ENCODE assay signal across 8 cellular contexts in genomic region chr10:77111611-77112550, GRCh38.
DNase-seq lines count a peak whose midpoint lies in the region; ATAC-seq, FAIRE-seq and TF ChIP-seq lines count a peak whose summit lies in the region.

No MANE protein-coding gene starts in this region.

- H3K27ac Mint-ChIP-seq in naive B cell, result no peak overlapping the region

- FAIRE-seq in G401.6 (lab: Jason Lieb, UNC) (peak; percentile 84), RCC 7860 (lab: Jason Lieb, UNC) (peak; percentile 97)

- H3K4me3 Mint-ChIP-seq in naive B cell, result no peak overlapping the region
- H3K4me3 Mint-ChIP-seq in activated T-cell treated with anti-CD3 and anti-CD28 coated beads, Interleukin-2, amount 50 U/mL, for 4 hours, result no peak overlapping the region

- TF ChIP-seq CTCF in epithelial cell of proximal tubule (conservative IDR thresholded peaks at IDR 0.05; ENCODE audit: low read depth, low read length), result peak; percentile 85

- H3K36me3 Mint-ChIP-seq in naive B cell, result no peaks in the 10 kb centered on the region
- H3K36me3 Mint-ChIP-seq in activated T-cell treated with anti-CD3 and anti-CD28 coated beads, Interleukin-2, amount 50 U/mL, for 4 hours (ENCODE audit: insufficient read depth), result no peaks in the 10 kb centered on the region

- no peak overlapping the region for H3K4me3 ChIP-seq in epithelial cell of proximal tubule (ENCODE audit: low read depth, low read length)

- no peaks in the 10 kb centered on the region for H3K9me3 Mint-ChIP-seq in naive B cell
- no peaks in the 10 kb centered on the region for H3K9me3 Mint-ChIP-seq in activated T-cell treated with anti-CD3 and anti-CD28 coated beads, Interleukin-2, amount 50 U/mL, for 4 hours

- no peaks in the 10 kb centered on the region for H3K4me1 Mint-ChIP-seq in naive B cell
- no peaks in the 10 kb centered on the region for H3K4me1 Mint-ChIP-seq in activated T-cell treated with anti-CD3 and anti-CD28 coated beads, Interleukin-2, amount 50 U/mL, for 4 hours (ENCODE audit: low read depth)

- H3K27me3 Mint-ChIP-seq in naive B cell, result peaks cover 7 to 10% (median 7%) of the 10 kb centered on the region in 3 donors
- no peaks in the 10 kb centered on the region for H3K27me3 Mint-ChIP-seq in activated T-cell treated with anti-CD3 and anti-CD28 coated beads, Interleukin-2, amount 50 U/mL, for 4 hours (ENCODE audit: low read depth)

- ATAC-seq in HG03520 (IDR thresholded peaks at IDR 0.05; ENCODE audit: unreplicated experiment) (peak; percentile 55), naive B cell (ENCODE audit: low read depth in 2 of 2) (no peak)
- no peak for ATAC-seq in activated T-cell treated with anti-CD3 and anti-CD28 coated beads, Interleukin-2, amount 50 U/mL, for 4 hours

- DNase-seq in A172 (ENCODE audit: low spot score) (peak; percentile 90), RCC 7860 (ENCODE audit: low spot score) (peak; percentile 81), epithelial cell of proximal tubule (ENCODE audit: low read depth) (peak; percentile 56), naive B cell (peak; percentile 6), putamen (ENCODE audit: low spot score) (no peak)
- no peak for DNase-seq in activated T-cell treated with anti-CD3 and anti-CD28 coated beads, Interleukin-2, amount 50 U/mL, for 4 hours

Comparison
In these comparisons a context has a peak if more than half of its experiments do, and no peak if none do; other contexts are left out.
1. DNase-seq: peak in A172 (single experiment), RCC 7860 (single experiment), epithelial cell of proximal tubule (single experiment) and naive B cell (single experiment); none in putamen (single experiment) and activated T-cell treated with anti-CD3 and anti-CD28 coated beads, Interleukin-2, amount 50 U/mL, for 4 hours (single experiment).